In the genomic region with DNA sequence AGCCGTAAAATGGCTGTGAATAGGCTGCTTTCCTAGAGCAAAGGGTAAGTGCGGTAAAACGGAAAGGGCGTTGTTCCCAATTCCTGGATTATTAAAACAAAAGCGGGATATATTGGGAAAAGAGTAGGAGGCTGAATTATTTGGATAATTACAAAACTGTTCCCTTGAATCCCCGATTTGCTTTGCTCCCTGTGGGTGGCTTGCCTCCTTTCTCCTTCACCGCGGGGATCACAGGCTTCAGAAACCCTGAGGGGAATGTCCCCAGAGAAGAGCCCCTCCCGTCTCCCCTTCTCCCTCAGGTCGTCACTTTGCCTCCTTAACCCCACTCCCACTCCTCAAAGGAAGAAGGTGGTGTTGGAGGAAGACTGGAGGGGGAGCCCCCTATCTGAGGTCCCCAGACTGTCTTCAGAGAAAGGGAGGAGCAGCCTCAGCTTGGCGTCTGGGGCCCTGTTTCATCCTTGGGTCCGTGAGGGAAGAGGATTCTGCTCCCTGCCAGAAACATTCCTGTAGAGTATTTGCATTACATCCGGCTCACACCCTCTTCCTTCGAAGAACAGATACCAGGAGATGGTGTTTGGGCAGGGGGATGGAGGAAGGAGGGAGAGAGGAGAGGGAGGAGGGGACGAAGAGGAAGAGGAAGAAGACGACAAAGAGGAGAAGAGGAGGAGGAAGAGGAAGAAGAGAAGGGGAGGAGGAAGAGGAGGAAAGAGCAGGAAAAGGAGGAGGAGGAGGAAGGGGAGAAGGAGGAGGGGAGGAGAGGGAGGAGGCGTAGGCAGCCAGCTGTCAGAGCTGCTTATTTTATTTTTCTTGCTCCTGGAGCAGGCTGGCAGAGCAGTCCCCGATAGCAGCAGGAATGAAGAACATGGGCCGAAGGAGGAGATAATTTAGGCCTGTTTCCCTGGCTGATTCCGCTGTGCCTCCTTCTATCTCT, we compare ENCODE assay signal across 32 cellular contexts. TPM values are rescaled to one million over a fixed set of nuclear protein-coding genes. Genes with fewer than 3 reads are reported as not detected.
A peak's percentile ranks its signal among the peaks of the same experiment; 100 is the strongest.
DNase-seq lines count a peak whose midpoint lies in the region; ATAC-seq and TF ChIP-seq lines count a peak whose summit lies in the region.
"Had no signal": no experiment of that assay in that cellular context is flagged by ENCODE, and none has a peak within 500 bp of the region (broad histone marks: within the 10 kb centered on the region; RNA-seq: fewer than 3 reads in every experiment).

No MANE protein-coding gene starts in this region.

- WGBS in mesendoderm (ENCODE audit: extremely low coverage, insufficient coverage, low lambda C conversion rate): no CpG with 5 or more reads among the region's 20 CpGs

- H3K9me3 ChIP-seq in CD4-positive, alpha-beta memory T cell (ENCODE audit: control insufficient read depth in 1 of 2, low read length in 2 of 2): no peaks in the 10 kb centered on the region
- H3K9me3 ChIP-seq: ascending aorta, right atrium auricular region, SJCRH30, spleen, thoracic aorta had no signal

- peaks cover 6% of the 10 kb centered on the region for H3K4me1 Mint-ChIP-seq in glutamatergic neuron (ENCODE audit: low read depth, unreplicated experiment)
- peaks cover 0 to 4% (median 0%) of the 10 kb centered on the region in 4 donors for H3K4me1 Mint-ChIP-seq in CD4-positive, alpha-beta memory T cell
- H3K4me1 Mint-ChIP-seq: activated naive CD8-positive, alpha-beta T cell treated with anti-CD3 and anti-CD28 coated beads for 36 hours; immature natural killer cell had no signal

- H3K79me2 ChIP-seq in mesendoderm (ENCODE audit: control insufficient read depth, insufficient read depth, low read length): no peaks in the 10 kb centered on the region
- H3K79me2 ChIP-seq: parathyroid adenoma had no signal

- DNase-seq in ELF-1 (ENCODE audit: low read depth, low spot score): peak; percentile 38
- DNase-seq in amniotic epithelial cell (ENCODE audit: low read depth): peak; percentile 16
- DNase-seq in glutamatergic neuron: no peak
- peak; percentile 77 for DNase-seq in mesendoderm
- no peak for DNase-seq in CD4-positive, alpha-beta memory T cell
- DNase-seq in NCI-H774 (lab: John Stamatoyannopoulos, UW): no peak
- DNase-seq: activated CD4-positive, alpha-beta T cell treated with anti-CD3 and anti-CD28 coated beads for 48 hours; activated gamma-delta T cell; activated naive CD8-positive, alpha-beta T cell treated with anti-CD3 and anti-CD28 coated beads for 36 hours; DMS79 treated with DMSO at 0.1 percent for 48 hours; effector memory CD4-positive, alpha-beta T cell; immature natural killer cell; left cardiac atrium; mammary epithelial cell; NCI-H146; NCI-H446 treated with DMSO at 0.1 percent for 48 hours; NCI-H82; SJCRH30; spleen; stimulated activated CD4-positive, alpha-beta T cell treated with anti-CD3 and anti-CD28 coated beads, Interleukin-2, amount 100 ng/mL, for 24 hours; stimulated activated CD8-positive, alpha-beta memory T cell treated with anti-CD3 and anti-CD28 coated beads, Interleukin-4, amount 100 ng/mL, for 48 hours; SW 1271 had no signal

- H2BK15ac ChIP-seq in mesendoderm (replicated peaks; ENCODE audit: low read depth): no peak overlapping the region

- H3K36me3 Mint-ChIP-seq in glutamatergic neuron (ENCODE audit: unreplicated experiment): no peaks in the 10 kb centered on the region
- no peaks in the 10 kb centered on the region for H3K36me3 Mint-ChIP-seq in CD4-positive, alpha-beta memory T cell
- H3K36me3 Mint-ChIP-seq: activated naive CD8-positive, alpha-beta T cell treated with anti-CD3 and anti-CD28 coated beads for 36 hours had no signal

- peak overlapping the region; percentile 20 for H3K4me3 Mint-ChIP-seq in glutamatergic neuron (ENCODE audit: unreplicated experiment)
- no peak overlapping the region for H3K4me3 Mint-ChIP-seq in CD4-positive, alpha-beta memory T cell
- H3K4me3 Mint-ChIP-seq: activated naive CD8-positive, alpha-beta T cell treated with anti-CD3 and anti-CD28 coated beads for 36 hours; immature natural killer cell; stimulated activated naive CD8-positive, alpha-beta T cell treated with anti-CD3 and anti-CD28 coated beads, Interleukin-15, Interleukin-2, amounts not matched to agents 100 ng/mL and 50 ng/mL, for 24 hours had no signal

- no peaks in the 10 kb centered on the region for H3K36me3 ChIP-seq in mesendoderm (ENCODE audit: control insufficient read depth, insufficient read depth, low read length)
- H3K36me3 ChIP-seq in CD4-positive, alpha-beta memory T cell (ENCODE audit: insufficient read depth, low read length): no peaks in the 10 kb centered on the region
- H3K36me3 ChIP-seq: ascending aorta, right atrium auricular region, SJCRH30, spleen, thoracic aorta had no signal

- no peak overlapping the region for H3K4ac ChIP-seq in mesendoderm (ENCODE audit: low read depth, low read length)

- no peaks in the 10 kb centered on the region for H3K79me1 ChIP-seq in mesendoderm (ENCODE audit: low read length)

- peaks cover 7% of the 10 kb centered on the region for H3K4me1 ChIP-seq in mesendoderm (ENCODE audit: control insufficient read depth, low read depth, low read length)
- H3K4me1 ChIP-seq in CD4-positive, alpha-beta memory T cell (ENCODE audit: insufficient read depth, low read length): no peaks in the 10 kb centered on the region
- H3K4me1 ChIP-seq: ascending aorta, parathyroid adenoma, SJCRH30 had no signal

- no peaks in the 10 kb centered on the region for H3K9me3 Mint-ChIP-seq in glutamatergic neuron (ENCODE audit: unreplicated experiment)
- no peaks in the 10 kb centered on the region for H3K9me3 Mint-ChIP-seq in CD4-positive, alpha-beta memory T cell
- H3K9me3 Mint-ChIP-seq: activated naive CD8-positive, alpha-beta T cell treated with anti-CD3 and anti-CD28 coated beads for 36 hours; stimulated activated naive CD8-positive, alpha-beta T cell treated with anti-CD3 and anti-CD28 coated beads, Interleukin-15, Interleukin-2, amounts not matched to agents 100 ng/mL and 50 ng/mL, for 24 hours had no signal

- H3K23ac ChIP-seq in mesendoderm (ENCODE audit: low read length): no peak overlapping the region

- H3K4me3 ChIP-seq in mesendoderm (ENCODE audit: low read length): no peak overlapping the region
- no peak overlapping the region for H3K4me3 ChIP-seq in CD4-positive, alpha-beta memory T cell (ENCODE audit: low read length in 2 of 2)
- H3K4me3 ChIP-seq: ascending aorta, coronary artery, right atrium auricular region, SJCRH30, spleen, thoracic aorta had no signal

- CTCF ChIA-PET in CD4-positive, alpha-beta memory T cell (lab: Charles Lee; ENCODE audit: partially characterized antibody): interaction anchor here (2.5 kb wide), 1 partner anchor 122 kb away, joined by 13 read pairs; no protein-coding TSS in a partner anchor

- H3K27me3 ChIP-seq in mesendoderm (ENCODE audit: insufficient read depth, low read length, poor library complexity): no peaks in the 10 kb centered on the region
- H3K27me3 ChIP-seq in CD4-positive, alpha-beta memory T cell (ENCODE audit: insufficient read depth, low read length): peaks cover 5% of the 10 kb centered on the region
- H3K27me3 ChIP-seq: ascending aorta, right atrium auricular region had no signal

- H4K8ac ChIP-seq in mesendoderm (ENCODE audit: low read depth, low read length): no peak overlapping the region

- peak overlapping the region; percentile 35 for H3K9ac ChIP-seq in mesendoderm (ENCODE audit: low read length)
- H3K9ac ChIP-seq: parathyroid adenoma had no signal

- peak overlapping the region; percentile 51 for H3K4me2 ChIP-seq in mesendoderm (ENCODE audit: low read length)

- intact Hi-C loops in CD4-positive, alpha-beta memory T cell (cut with micrococcal nuclease): no loop called here

- peak overlapping the region; percentile 77 for H3K56ac ChIP-seq in mesendoderm (ENCODE audit: low read length)

- H2BK5ac ChIP-seq in mesendoderm (ENCODE audit: low read length): peak overlapping the region; percentile 63

- POLR2A ChIA-PET in CD4-positive, alpha-beta memory T cell (lab: Charles Lee; ENCODE audit: partially characterized antibody): no interaction called here

- H2BK120ac ChIP-seq in mesendoderm (ENCODE audit: low read depth, low read length): no peak overlapping the region

- no peak for TF ChIP-seq CTCF in glutamatergic neuron (IDR thresholded peaks at IDR 0.05; ENCODE audit: partially characterized antibody, unreplicated experiment)

- H3K27me3 Mint-ChIP-seq in glutamatergic neuron (ENCODE audit: unreplicated experiment): peaks cover 11% of the 10 kb centered on the region
- peaks cover 15 to 19% of the 10 kb centered on the region in 2 donors for H3K27me3 Mint-ChIP-seq in CD4-positive, alpha-beta memory T cell

- no peak overlapping the region for H3K27ac ChIP-seq in mesendoderm (ENCODE audit: low read depth, low read length)
- H3K27ac ChIP-seq in CD4-positive, alpha-beta memory T cell (ENCODE audit: low read depth, low read length): no peak overlapping the region
- H3K27ac ChIP-seq: ascending aorta, coronary artery, HL-60, parathyroid adenoma, right atrium auricular region, SJCRH30, spleen, thoracic aorta, VCaP had no signal

- no peak overlapping the region for H3K27ac Mint-ChIP-seq in glutamatergic neuron (ENCODE audit: unreplicated experiment)
- no peak overlapping the region for H3K27ac Mint-ChIP-seq in CD4-positive, alpha-beta memory T cell
- H3K27ac Mint-ChIP-seq: activated naive CD8-positive, alpha-beta T cell treated with anti-CD3 and anti-CD28 coated beads for 36 hours; immature natural killer cell; stimulated activated naive CD8-positive, alpha-beta T cell treated with anti-CD3 and anti-CD28 coated beads, Interleukin-15, Interleukin-2, amounts not matched to agents 100 ng/mL and 50 ng/mL, for 24 hours had no signal

- no peak overlapping the region for H3K18ac ChIP-seq in mesendoderm (ENCODE audit: low read length)

- no peak overlapping the region for H4K5ac ChIP-seq in mesendoderm (ENCODE audit: low read length)

- no peak for ATAC-seq in HG03442 (IDR thresholded peaks at IDR 0.05; ENCODE audit: unreplicated experiment)
- no peak for ATAC-seq in GM21528 (IDR thresholded peaks at IDR 0.05; ENCODE audit: low FRiP score, unreplicated experiment)
- ATAC-seq: left cardiac atrium had no signal

- H2AK5ac ChIP-seq in mesendoderm (ENCODE audit: low read length): peak overlapping the region; percentile 6

RNA-seq across cellular contexts. Expression of a gene that starts 31.8 kb away (rescaled TPM):
- 2.3 TPM for total RNA-seq in glutamatergic neuron (ENCODE audit: unreplicated experiment)
- polyA plus RNA-seq in mesendoderm (2013, experiment 1 of 2): 4.0 TPM
- polyA plus RNA-seq in mesendoderm (2013, experiment 2 of 2): 4.0 TPM
- 10 to 100 TPM; 11.8 to 13.3 TPM for total RNA-seq in CD4-positive, alpha-beta memory T cell
- 1 to 10 TPM; 1.7 to 4.4 TPM for polyA plus RNA-seq in CD4-positive, alpha-beta memory T cell
- total RNA-seq: ascending aorta had no signal

RNA-seq across cellular contexts. Expression of a gene that starts 41.5 kb away (rescaled TPM):
- 13.4 TPM for total RNA-seq in glutamatergic neuron (ENCODE audit: unreplicated experiment)
- 15.6 TPM for polyA plus RNA-seq in mesendoderm (2013, experiment 1 of 2)
- 14.9 TPM for polyA plus RNA-seq in mesendoderm (2013, experiment 2 of 2)
- total RNA-seq in CD4-positive, alpha-beta memory T cell: 1 to 10 TPM; 7.2 to 7.8 TPM
- polyA plus RNA-seq in CD4-positive, alpha-beta memory T cell: 1 to 10 TPM; 3.6 to 4.0 TPM

Comparison
In these comparisons a context has a peak if more than half of its experiments do, and no peak if none do; other contexts are left out.
1. DNase-seq: peak in ELF-1 (single experiment), amniotic epithelial cell (single experiment) and mesendoderm (single experiment); none in glutamatergic neuron (single experiment), CD4-positive, alpha-beta memory T cell (0 of 5) and NCI-H774 (single experiment).